Comparison of ENCODE assay signal across 8 cellular contexts in genomic region chr7:132654150-132654549, GRCh38.
DNase-seq lines count a peak whose midpoint lies in the region; ATAC-seq and TF ChIP-seq lines count a peak whose summit lies in the region.

No MANE protein-coding gene starts in this region.

- H3K36me3 Mint-ChIP-seq in activated T-helper 2 cell treated with anti-CD3 and anti-CD28 coated beads, Interferon-gamma antibody, Interleukin-2, Interleukin-4, amounts not matched to agents 10 μg/mL and 5 μg/mL and 100 μg/mL, durations not matched to agents 14 hours and 24 hours and 36 hours (ENCODE audit: low read depth) = no peaks in the 10 kb centered on the region
- H3K36me3 Mint-ChIP-seq in nephron progenitor cell (ENCODE audit: low read depth) = no peaks in the 10 kb centered on the region

- H3K4me3 Mint-ChIP-seq in activated T-helper 2 cell treated with anti-CD3 and anti-CD28 coated beads, Interferon-gamma antibody, Interleukin-2, Interleukin-4, amounts not matched to agents 10 μg/mL and 5 μg/mL and 100 μg/mL, durations not matched to agents 14 hours and 24 hours and 36 hours (ENCODE audit: low read depth) = peak overlapping the region; percentile 62
- H3K4me3 Mint-ChIP-seq in nephron progenitor cell = peak overlapping the region; percentile 32

- H3K27me3 Mint-ChIP-seq in activated T-helper 2 cell treated with anti-CD3 and anti-CD28 coated beads, Interferon-gamma antibody, Interleukin-2, Interleukin-4, amounts not matched to agents 10 μg/mL and 5 μg/mL and 100 μg/mL, durations not matched to agents 14 hours and 24 hours and 36 hours (ENCODE audit: low read depth) = no peaks in the 10 kb centered on the region
- H3K27me3 Mint-ChIP-seq in nephron progenitor cell (ENCODE audit: low read depth, poor library complexity) = peaks cover 17% of the 10 kb centered on the region

- ATAC-seq in GM19372 (IDR thresholded peaks at IDR 0.05; ENCODE audit: low read depth, unreplicated experiment) = peak; percentile 51
- ATAC-seq in HG03439 (IDR thresholded peaks at IDR 0.05; ENCODE audit: unreplicated experiment) = peak; percentile 73
- no peak for ATAC-seq in omental fat pad (ENCODE audit: low FRiP score)

- H3K4me1 Mint-ChIP-seq in activated T-helper 2 cell treated with anti-CD3 and anti-CD28 coated beads, Interferon-gamma antibody, Interleukin-2, Interleukin-4, amounts not matched to agents 10 μg/mL and 5 μg/mL and 100 μg/mL, durations not matched to agents 14 hours and 24 hours and 36 hours (ENCODE audit: low read depth) = peaks cover 38% of the 10 kb centered on the region
- peaks cover 15% of the 10 kb centered on the region for H3K4me1 Mint-ChIP-seq in nephron progenitor cell

- peak overlapping the region; percentile 64 for H3K27ac Mint-ChIP-seq in activated T-helper 2 cell treated with anti-CD3 and anti-CD28 coated beads, Interferon-gamma antibody, Interleukin-2, Interleukin-4, amounts not matched to agents 10 μg/mL and 5 μg/mL and 100 μg/mL, durations not matched to agents 14 hours and 24 hours and 36 hours
- no peak overlapping the region for H3K27ac Mint-ChIP-seq in nephron progenitor cell

- TF ChIP-seq CTCF in nephron progenitor cell (IDR thresholded peaks at IDR 0.05) (peak; percentile 30), omental fat pad (IDR thresholded peaks at IDR 0.05) (no peak)

- intact Hi-C loops in activated T-helper 2 cell treated with anti-CD3 and anti-CD28 coated beads, Interferon-gamma antibody, Interleukin-2, Interleukin-4, amounts not matched to agents 10 μg/mL and 5 μg/mL and 100 μg/mL, durations not matched to agents 14 hours and 24 hours and 36 hours (cut with micrococcal nuclease) = loop anchor here (10.0 kb wide), 1 partner anchor 431 kb away; the partner anchor contains the start of gene CHCHD3

- DNase-seq in ELF-1 (ENCODE audit: low read depth, low spot score) (peak; percentile 41), nephron progenitor cell (no peak), NCI-H446 treated with DMSO at 0.1 percent for 48 hours (lab: John Stamatoyannopoulos, UW) (no peak), omental fat pad (ENCODE audit: low spot score) (no peak), NCI-H2029 (lab: John Stamatoyannopoulos, UW) (no peak)
- DNase-seq in activated T-helper 2 cell treated with anti-CD3 and anti-CD28 coated beads, Interferon-gamma antibody, Interleukin-2, Interleukin-4, amounts not matched to agents 10 μg/mL and 5 μg/mL and 100 μg/mL, durations not matched to agents 14 hours and 24 hours and 36 hours (ENCODE audit: low spot score) = no peak

- H3K9me3 Mint-ChIP-seq in activated T-helper 2 cell treated with anti-CD3 and anti-CD28 coated beads, Interferon-gamma antibody, Interleukin-2, Interleukin-4, amounts not matched to agents 10 μg/mL and 5 μg/mL and 100 μg/mL, durations not matched to agents 14 hours and 24 hours and 36 hours = peaks cover 18% of the 10 kb centered on the region
- H3K9me3 Mint-ChIP-seq in nephron progenitor cell = peaks cover 4% of the 10 kb centered on the region
